ENCODE assay signal across 31 cellular contexts in genomic region chr11:1444823-1445422, GRCh38. TPM values are rescaled to one million over a fixed set of nuclear protein-coding genes. Genes with fewer than 3 reads are reported as not detected.
"Had no signal": no experiment of that assay in that cellular context is flagged by ENCODE, and none has a peak within 500 bp of the region (broad histone marks: within the 10 kb centered on the region; RNA-seq: fewer than 3 reads in every experiment).

No MANE protein-coding gene starts in this region.

- H3K27me3 ChIP-seq: SJCRH30 had no signal

- H3K4me1 ChIP-seq: ascending aorta, SJCRH30 had no signal

- ATAC-seq: activated CD8-positive, alpha-beta T cell treated with anti-CD3 and anti-CD28 coated beads, Interleukin-2, amount 10 ng/mL, durations not matched to agents 7 days and 5 days; Panc1 had no signal

- H3K27ac Mint-ChIP-seq: activated CD4-positive, alpha-beta T cell treated with anti-CD3 and anti-CD28 coated beads, Interleukin-2, amount 10 ng/mL, durations not matched to agents 24 days and 14 days; activated CD8-positive, alpha-beta T cell treated with anti-CD3 and anti-CD28 coated beads, Interleukin-2, amount 10 ng/mL, durations not matched to agents 7 days and 5 days; activated naive CD4-positive, alpha-beta T cell treated with anti-CD3 and anti-CD28 coated beads, Interleukin-2, amount 50 U/mL, for 24 hours; activated naive CD8-positive, alpha-beta T cell treated with anti-CD3 and anti-CD28 coated beads, Interleukin-2, amount 10 ng/mL, durations not matched to agents 7 days and 5 days; activated T-cell treated with anti-CD3 and anti-CD28 coated beads, Interleukin-2, amount 50 U/mL, for 24 hours; activated T-helper 2 cell treated with anti-CD3 and anti-CD28 coated beads, Interferon-gamma antibody, Interleukin-2, Interleukin-4, amounts not matched to agents 10 μg/mL and 5 μg/mL and 100 μg/mL, durations not matched to agents 14 hours and 24 hours and 36 hours had no signal

- H3K4me3 Mint-ChIP-seq: activated CD4-positive, alpha-beta T cell treated with anti-CD3 and anti-CD28 coated beads, Interleukin-2, amount 10 ng/mL, durations not matched to agents 24 days and 14 days; activated CD8-positive, alpha-beta T cell treated with anti-CD3 and anti-CD28 coated beads, Interleukin-2, amount 10 ng/mL, durations not matched to agents 7 days and 5 days; activated naive CD4-positive, alpha-beta T cell treated with anti-CD3 and anti-CD28 coated beads, Interleukin-2, amount 50 U/mL, for 24 hours; activated naive CD8-positive, alpha-beta T cell treated with anti-CD3 and anti-CD28 coated beads, Interleukin-2, amount 10 ng/mL, durations not matched to agents 7 days and 5 days; activated T-cell treated with anti-CD3 and anti-CD28 coated beads, Interleukin-2, amount 50 U/mL, for 24 hours had no signal

- H3K27me3 Mint-ChIP-seq: activated CD4-positive, alpha-beta T cell treated with anti-CD3 and anti-CD28 coated beads, Interleukin-2, amount 10 ng/mL, durations not matched to agents 24 days and 14 days; activated naive CD4-positive, alpha-beta T cell treated with anti-CD3 and anti-CD28 coated beads, Interleukin-2, amount 50 U/mL, for 24 hours; activated naive CD8-positive, alpha-beta T cell treated with anti-CD3 and anti-CD28 coated beads, Interleukin-2, amount 10 ng/mL, durations not matched to agents 7 days and 5 days; activated T-cell treated with anti-CD3 and anti-CD28 coated beads, Interleukin-2, amount 50 U/mL, for 24 hours had no signal

- H3K36me3 ChIP-seq: ascending aorta, breast epithelium, SJCRH30 had no signal

- H3K36me3 Mint-ChIP-seq: activated naive CD4-positive, alpha-beta T cell treated with anti-CD3 and anti-CD28 coated beads, Interleukin-2, amount 50 U/mL, for 24 hours; activated naive CD8-positive, alpha-beta T cell treated with anti-CD3 and anti-CD28 coated beads, Interleukin-2, amount 10 ng/mL, durations not matched to agents 7 days and 5 days had no signal

- H3K9me3 ChIP-seq: ascending aorta, breast epithelium, SJCRH30 had no signal

- H3K4me3 ChIP-seq: ascending aorta, breast epithelium, SJCRH30, SK-N-MC had no signal

- H3K9me3 Mint-ChIP-seq: activated CD4-positive, alpha-beta T cell treated with anti-CD3 and anti-CD28 coated beads, Interleukin-2, amount 10 ng/mL, durations not matched to agents 24 days and 14 days; activated naive CD4-positive, alpha-beta T cell treated with anti-CD3 and anti-CD28 coated beads, Interleukin-2, amount 50 U/mL, for 24 hours; activated naive CD8-positive, alpha-beta T cell treated with anti-CD3 and anti-CD28 coated beads, Interleukin-2, amount 10 ng/mL, durations not matched to agents 7 days and 5 days; activated T-cell treated with anti-CD3 and anti-CD28 coated beads, Interleukin-2, amount 50 U/mL, for 24 hours; activated T-helper 2 cell treated with anti-CD3 and anti-CD28 coated beads, Interferon-gamma antibody, Interleukin-2, Interleukin-4, amounts not matched to agents 10 μg/mL and 5 μg/mL and 100 μg/mL, durations not matched to agents 14 hours and 24 hours and 36 hours had no signal

- H3K27ac ChIP-seq: ascending aorta, breast epithelium, SJCRH30, SK-N-MC had no signal

- DNase-seq: activated CD4-positive, alpha-beta T cell treated with anti-CD3 and anti-CD28 coated beads, Interleukin-2, amount 10 ng/mL, durations not matched to agents 24 days and 14 days; activated CD4-positive, alpha-beta T cell treated with anti-CD3 and anti-CD28 coated beads, Interleukin-2, amount 50 U/mL, for 4 hours; activated CD8-positive, alpha-beta T cell treated with anti-CD3 and anti-CD28 coated beads, Interleukin-2, amount 10 ng/mL, durations not matched to agents 7 days and 5 days; activated gamma-delta T cell; activated naive CD4-positive, alpha-beta T cell treated with Interleukin-2 at 50 U/mL for 16 hours; activated naive CD8-positive, alpha-beta T cell treated with anti-CD3 and anti-CD28 coated beads, Interleukin-2, amount 10 ng/mL, durations not matched to agents 7 days and 5 days; activated T-cell treated with anti-CD3 and anti-CD28 coated beads, Interleukin-2, amount 50 U/mL, for 24 hours; amygdala; MM.1S; MV-4-11; NCI-H1092; NCI-H146; NCI-H187; NCI-H2029 treated with DMSO at 0.1 percent for 48 hours; NCI-H2171 treated with DMSO at 0.1 percent for 48 hours; NCI-H226; NCI-H446 treated with DMSO at 0.1 percent for 48 hours; NCI-H524; NCI-H69; NCI-H82; SHP77; SJCRH30; T1000 had no signal

- H3K4me1 Mint-ChIP-seq: activated CD4-positive, alpha-beta T cell treated with anti-CD3 and anti-CD28 coated beads, Interleukin-2, amount 10 ng/mL, durations not matched to agents 24 days and 14 days; activated naive CD4-positive, alpha-beta T cell treated with anti-CD3 and anti-CD28 coated beads, Interleukin-2, amount 50 U/mL, for 24 hours; activated naive CD8-positive, alpha-beta T cell treated with anti-CD3 and anti-CD28 coated beads, Interleukin-2, amount 10 ng/mL, durations not matched to agents 7 days and 5 days had no signal

RNA-seq across cellular contexts. Expression of gene BRSK2, which starts 55.2 kb away (rescaled TPM):
- total RNA-seq: RPMI7951; SJCRH30; T-helper 2 cell treated with Interferon-gamma antibody and Interleukin-4, amounts not matched to agents 100 ng/mL and 5 ng/mL, for 36 hours had no signal
